Comparison of ENCODE assay signal across 8 cellular contexts in the genomic region with DNA sequence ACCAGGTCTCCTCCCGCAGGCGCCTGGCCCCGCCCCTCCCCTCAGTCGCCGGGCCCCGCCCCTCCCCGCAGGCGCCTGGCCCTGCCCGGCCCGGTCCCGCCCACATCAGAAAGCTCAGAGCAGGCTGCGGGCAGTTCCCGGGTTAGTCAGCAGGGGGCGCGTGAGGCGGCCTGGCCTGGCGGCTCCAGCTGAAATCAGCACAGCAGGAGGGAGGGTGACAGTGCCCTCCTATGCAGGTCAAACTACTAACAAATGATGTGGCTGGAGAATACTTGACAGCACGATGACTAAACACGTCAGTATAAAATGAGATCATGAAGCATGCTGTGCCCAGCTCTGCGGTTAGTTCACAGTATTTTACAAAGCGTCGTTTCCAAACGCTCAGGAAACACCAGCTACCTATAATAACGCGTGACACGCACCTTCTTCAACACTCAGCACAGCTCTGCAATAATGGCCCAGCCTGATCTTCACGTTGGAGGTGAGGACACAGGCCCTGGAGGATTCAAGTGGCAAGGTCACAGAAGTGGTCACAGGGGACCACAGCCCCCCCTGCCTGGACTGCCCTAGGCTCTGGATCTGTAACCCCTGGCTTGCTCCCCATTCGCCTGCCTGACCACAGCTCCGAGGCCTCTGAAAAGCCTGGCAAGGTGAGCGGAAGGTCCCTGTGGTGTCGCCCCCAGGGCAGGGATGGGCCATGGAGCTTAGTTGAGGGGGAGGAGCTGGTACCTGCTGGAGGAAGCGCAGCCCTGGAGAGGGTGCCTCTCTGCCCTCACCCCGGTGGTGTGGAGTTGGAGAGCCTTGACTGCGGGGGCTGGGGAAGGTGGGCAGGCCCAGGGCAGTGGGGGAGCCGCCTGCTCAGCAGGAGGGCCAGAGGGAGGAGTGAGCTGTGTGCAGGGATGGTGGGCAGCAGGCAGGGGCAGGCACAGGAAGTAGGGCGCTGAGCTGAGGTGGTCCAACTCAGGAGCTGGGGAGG.
DNase-seq lines count a peak whose midpoint lies in the region; ATAC-seq, FAIRE-seq and TF ChIP-seq lines count a peak whose summit lies in the region.

No MANE protein-coding gene starts in this region.

- H3K9ac ChIP-seq in kidney (ENCODE audit: low read length in 2 of 2): no peak overlapping the region

- ATAC-seq in HG03097 (IDR thresholded peaks at IDR 0.05; ENCODE audit: low FRiP score, unreplicated experiment): peak; percentile 75

- TF ChIP-seq CTCF in bronchial epithelial cell (IDR thresholded peaks at IDR 0.05; ENCODE audit: insufficient read depth, low read length, severe bottlenecking): peak; percentile 89
- peak; percentile 94 for TF ChIP-seq CTCF in kidney (IDR thresholded peaks at IDR 0.05; ENCODE audit: borderline replicate concordance, extremely low read depth, insufficient read depth)

- H3K36me3 ChIP-seq in bronchial epithelial cell (ENCODE audit: control insufficient read depth, insufficient read depth, low read length) (no peaks in the 10 kb centered on the region), kidney (ENCODE audit: control insufficient read depth in 1 of 2, insufficient read depth in 2 of 2, low read length in 2 of 2) (no peaks in the 10 kb centered on the region)

- peak; percentile 60 for FAIRE-seq in GM18507 (lab: Jason Lieb, UNC)
- FAIRE-seq in bronchial epithelial cell (lab: Jason Lieb, UNC): peak; percentile 84
- no peak for FAIRE-seq in kidney (lab: Jason Lieb, UNC)

- H3K4me3 ChIP-seq in bronchial epithelial cell (ENCODE audit: low read depth, low read length) (no peak overlapping the region), kidney (ENCODE audit: low read length in 2 of 2) (no peak overlapping the region)

- H3K27ac ChIP-seq in kidney (ENCODE audit: low read depth in 2 of 2, low read length in 2 of 2): no peak overlapping the region

- H3K4me1 ChIP-seq in kidney (ENCODE audit: control insufficient read depth in 1 of 2, insufficient read depth in 1 of 2, low read depth in 1 of 2, low read length in 2 of 2): peaks cover 0 to 5% of the 10 kb centered on the region in 2 donors

- H3K27me3 ChIP-seq in bronchial epithelial cell (ENCODE audit: control insufficient read depth, insufficient read depth, low read length): peaks cover 2% of the 10 kb centered on the region

- DNase-seq in A172 (ENCODE audit: low spot score) (peak; percentile 98), GM18507 (ENCODE audit: extremely low spot score, insufficient read length, low read depth) (peak; percentile 79), NCI-H2196 treated with DMSO at 0.1 percent for 48 hours (lab: John Stamatoyannopoulos, UW; ENCODE audit: unreplicated experiment) (peak; percentile 58), bronchial epithelial cell (ENCODE audit: low read depth) (peak; percentile 91), kidney (peak; percentile 93)
- DNase-seq in activated CD4-positive, CD25-positive, alpha-beta regulatory T cell (lab: John Stamatoyannopoulos, UW): peak; percentile 79 to 89 (median 83)
- DNase-seq in stimulated activated CD4-positive, alpha-beta T cell treated with anti-CD3 and anti-CD28 coated beads, Interleukin-1b, Interleukin-23, amount 100 ng/mL, for 48 hours: peak; percentile 94

- intact Hi-C loops in kidney (cut with DNase I): loop anchor here (10.0 kb wide), 1 partner anchor 57 kb away; no protein-coding TSS in a partner anchor

- no peaks in the 10 kb centered on the region for H3K9me3 ChIP-seq in kidney (ENCODE audit: control insufficient read depth in 1 of 2, low read length in 2 of 2)
